10 cellular contexts compared by ENCODE assay signal in the genomic region with DNA sequence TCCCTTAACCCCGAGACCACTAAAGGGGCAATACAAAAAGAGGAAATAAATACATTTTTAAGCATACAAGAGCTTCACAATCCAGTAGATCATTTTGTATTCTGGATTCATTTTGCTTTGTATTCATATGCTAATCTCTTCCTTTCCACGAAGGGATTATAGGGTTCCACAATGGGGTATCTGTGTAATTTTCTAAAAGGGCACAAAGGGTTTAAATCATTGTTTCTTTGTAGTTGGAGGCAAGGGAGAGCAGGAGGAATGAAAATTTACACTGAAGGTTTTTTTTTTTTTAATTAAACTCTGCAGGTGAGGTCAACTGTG. TPM values are rescaled to one million over a fixed set of nuclear protein-coding genes. Genes with fewer than 3 reads are reported as not detected.
A peak's percentile ranks its signal among the peaks of the same experiment; 100 is the strongest.
DNase-seq lines count a peak whose midpoint lies in the region; ATAC-seq and TF ChIP-seq lines count a peak whose summit lies in the region.
"Had no signal": no experiment of that assay in that cellular context is flagged by ENCODE, and none has a peak within 500 bp of the region (broad histone marks: within the 10 kb centered on the region; RNA-seq: fewer than 3 reads in every experiment).

No MANE protein-coding gene starts in this region.

- no peak for TF ChIP-seq POLR2A in HCT116 (IDR thresholded peaks at IDR 0.05; ENCODE audit: borderline replicate concordance, extremely low read depth, insufficient read depth, insufficient read length)

- no peak for TF ChIP-seq RAD21 in HCT116 (IDR thresholded peaks at IDR 0.05; ENCODE audit: low read depth)

- H3K4me1 ChIP-seq in HCT116 (ENCODE audit: control insufficient read depth in 1 of 2, insufficient read depth in 2 of 2, low read length in 2 of 2) (peaks cover 11 to 19% of the 10 kb centered on the region in 2 experiments; a peak in 3 of 4 replicates), smooth muscle cell (ENCODE audit: low read depth) (peaks cover 14% of the 10 kb centered on the region)

- no peaks in the 10 kb centered on the region for H3K36me3 Mint-ChIP-seq in glutamatergic neuron (ENCODE audit: unreplicated experiment)

- H3K27ac ChIP-seq in HCT116 (ENCODE audit: low read depth, low read length) (peak overlapping the region; percentile 97), WERI-Rb-1 (peak overlapping the region; percentile 94), smooth muscle cell (ENCODE audit: low read depth) (peak overlapping the region; percentile 93)

- 6% methylated on average over 2 of the region's 2 CpGs for WGBS in smooth muscle cell (ENCODE audit: low lambda C conversion rate)

- CTCF ChIA-PET in HCT116 (lab: Charles Lee), result interaction anchor here (0.9 to 1.3 kb wide), 5 partner anchors 75 to 298 kb away, joined by 3 to 5 read pairs (median 4); no protein-coding TSS in a partner anchor

- ATAC-seq in HCT116 (no peak), GM18867 (IDR thresholded peaks at IDR 0.05; ENCODE audit: unreplicated experiment) (no peak)

- H3K4me2 ChIP-seq in HCT116 (ENCODE audit: low read length) (peak overlapping the region; percentile 95), smooth muscle cell (peak overlapping the region; percentile 83)

- POLR2A ChIA-PET in HCT116 (lab: Charles Lee), result interaction anchor here (0.6 to 1.9 kb wide), 27 partner anchors 9 to 170 kb away, joined by 3 to 14 read pairs (median 4); a partner anchor contains a TSS

- H3F3A ChIP-seq in smooth muscle cell (ENCODE audit: low read depth), result peaks cover 6% of the 10 kb centered on the region

- H3K9ac ChIP-seq in HCT116 (ENCODE audit: low read length) (peak overlapping the region; percentile 94), smooth muscle cell (ENCODE audit: low read depth) (peak overlapping the region; percentile 85)

- H3K27me3 ChIP-seq in HCT116 (ENCODE audit: insufficient read depth, low read length) (no peaks in the 10 kb centered on the region), WERI-Rb-1 (ENCODE audit: insufficient read depth, low read depth, severe bottlenecking) (no peaks in the 10 kb centered on the region), smooth muscle cell (ENCODE audit: low read depth) (no peaks in the 10 kb centered on the region)

- H3K27me3 Mint-ChIP-seq in glutamatergic neuron (ENCODE audit: unreplicated experiment), result peaks cover 8% of the 10 kb centered on the region

- H3K9me3 ChIP-seq in HCT116 (ENCODE audit: control insufficient read depth in 1 of 2, insufficient read depth in 1 of 2, low read depth in 1 of 2, low read length in 2 of 2) (no peaks in the 10 kb centered on the region), WERI-Rb-1 (ENCODE audit: severe bottlenecking) (no peaks in the 10 kb centered on the region), smooth muscle cell (replicated peaks; ENCODE audit: low read depth) (no peaks in the 10 kb centered on the region)

- peaks cover 17% of the 10 kb centered on the region for H3K4me1 Mint-ChIP-seq in glutamatergic neuron (ENCODE audit: low read depth, unreplicated experiment)

- no peak for TF ChIP-seq CTCF in HCT116 (IDR thresholded peaks at IDR 0.05 in 2 of 3, conservative IDR thresholded peaks at IDR 0.05 in 1 of 3; ENCODE audit: borderline replicate concordance in 1 of 3, insufficient read depth in 1 of 3, low read depth in 2 of 3, low read length in 2 of 3)
- TF ChIP-seq CTCF in WERI-Rb-1 (IDR thresholded peaks at IDR 0.05; ENCODE audit: low read depth, low read length), result no peak
- TF ChIP-seq CTCF in glutamatergic neuron (IDR thresholded peaks at IDR 0.05; ENCODE audit: partially characterized antibody, unreplicated experiment), result no peak
- no peak for TF ChIP-seq CTCF in smooth muscle cell (IDR thresholded peaks at IDR 0.05; ENCODE audit: borderline replicate concordance, insufficient read depth, poor library complexity, severe bottlenecking)
- TF ChIP-seq CTCF in GM20000 (IDR thresholded peaks at IDR 0.05; ENCODE audit: extremely low read depth, missing control alignments), result no peak

- H3K79me2 ChIP-seq in HCT116 (ENCODE audit: insufficient read depth, low read length) (peaks cover 43% of the 10 kb centered on the region), smooth muscle cell (ENCODE audit: low read depth) (peaks cover 37% of the 10 kb centered on the region)

- intact Hi-C loops in HCT116 (cut with micrococcal nuclease), result no loop called here

- DNase-seq in HCT116 (ENCODE audit: low read depth, low spot score) (no peak), WERI-Rb-1 (no peak), glutamatergic neuron (no peak), smooth muscle cell (lab: John Stamatoyannopoulos, UW; ENCODE audit: unreplicated experiment) (no peak), GM20000 (ENCODE audit: low spot score) (no peak), NCI-H2196 treated with DMSO at 0.1 percent for 48 hours (lab: John Stamatoyannopoulos, UW; ENCODE audit: unreplicated experiment) (no peak), C1 segment of cervical spinal cord (lab: John Stamatoyannopoulos, UW) (no peak)

- H3K4me3 ChIP-seq in HCT116 (replicated peaks in 1 of 2; ENCODE audit: low read depth in 1 of 2, low read length in 2 of 2), result peak overlapping the region; percentile 97
- H3K4me3 ChIP-seq in WERI-Rb-1 (ENCODE audit: low read depth, low read length), result peak overlapping the region; percentile 67
- peak overlapping the region; percentile 84 for H3K4me3 ChIP-seq in smooth muscle cell

- TSS peak; percentile 98 for BruUV-seq in HCT116 (replicated peaks; lab: Mats Ljungman, UMichigan)

- H2AFZ ChIP-seq in HCT116 (ENCODE audit: low read depth, low read length, poor library complexity, severe bottlenecking) (peak overlapping the region; percentile 83), smooth muscle cell (ENCODE audit: low read depth) (peak overlapping the region; percentile 95)

- H3K36me3 ChIP-seq in HCT116 (ENCODE audit: control insufficient read depth in 1 of 2, insufficient read depth in 2 of 2, low read length in 2 of 2) (peaks cover 2 to 6% of the 10 kb centered on the region in 2 experiments; a peak in 1 of 4 replicates), WERI-Rb-1 (peaks cover 31% of the 10 kb centered on the region), smooth muscle cell (ENCODE audit: low read depth) (no peaks in the 10 kb centered on the region)

- no peaks in the 10 kb centered on the region for H3K9me2 ChIP-seq in HCT116 (ENCODE audit: insufficient read depth)

- H4K20me1 ChIP-seq in HCT116 (ENCODE audit: insufficient read depth) (peaks cover 18% of the 10 kb centered on the region; the same call in 1 of the 2 replicates), smooth muscle cell (ENCODE audit: low read depth) (peaks cover 33% of the 10 kb centered on the region)

- peak overlapping the region; percentile 99 for H3K27ac Mint-ChIP-seq in glutamatergic neuron (ENCODE audit: unreplicated experiment)

- H3K4me3 Mint-ChIP-seq in glutamatergic neuron (ENCODE audit: unreplicated experiment), result peak overlapping the region; percentile 100

- peaks cover 15% of the 10 kb centered on the region for H3K9me3 Mint-ChIP-seq in glutamatergic neuron (ENCODE audit: unreplicated experiment)

- RAD21 ChIA-PET in HCT116 (lab: Charles Lee; ENCODE audit: low non-redundant PET in 1 of 2, low total read pairs in 2 of 2, uncharacterized antibody in 2 of 2, unreplicated experiment in 2 of 2), result no interaction called here

TF ChIP-seq in HCT116, 20 proteins besides CTCF, POLR2A, EP300 and RAD21:
- TF ChIP-seq CEBPB (IDR thresholded peaks at IDR 0.05; ENCODE audit: low read depth), result no peak

RNA-seq across cellular contexts. Expression of a gene that starts 0.6 kb away (rescaled TPM):
- total RNA-seq in HCT116 (2021; ENCODE audit: unreplicated experiment), result 66.5 TPM
- 26.2 and 39.7 TPM in 2 replicates for polyA plus RNA-seq in HCT116 (2012)
- total RNA-seq in glutamatergic neuron (ENCODE audit: unreplicated experiment), result 51.0 TPM
- total RNA-seq in smooth muscle cell, result 50.3 and 61.2 TPM in 2 replicates
- polyA plus RNA-seq in smooth muscle cell, result 8.3 and 8.9 TPM in 2 replicates

RNA-seq across cellular contexts. Expression of a gene that starts 47.9 kb away (rescaled TPM):
- total RNA-seq in HCT116 (2021; ENCODE audit: unreplicated experiment) (not detected), glutamatergic neuron (ENCODE audit: unreplicated experiment) (2.7 TPM), smooth muscle cell (not detected in 2 replicates)
- 0.14 TPM in 1 of 2 replicates, not detected in the other for polyA plus RNA-seq in HCT116 (2012)
- polyA plus RNA-seq in smooth muscle cell, result not detected in 2 replicates
- total RNA-seq: LHCN-M2, lung microvascular endothelial cell had no signal
